Comparison of ENCODE assay signal across 21 cellular contexts in genomic region chr5:96004087-96004486, GRCh38.
"Had no signal": no experiment of that assay in that cellular context is flagged by ENCODE, and none has a peak within 500 bp of the region (broad histone marks: within the 10 kb centered on the region; RNA-seq: fewer than 3 reads in every experiment).

No MANE protein-coding gene starts in this region.

- H3K9me3 ChIP-seq: colonic mucosa, esophagus muscularis mucosa, right lobe of liver, stomach, thyroid gland, vagina had no signal

- H3K4me1 ChIP-seq: colonic mucosa, esophagus muscularis mucosa, neural progenitor cell, parathyroid adenoma, thyroid gland, vagina had no signal

- H3K9ac ChIP-seq: neural progenitor cell, parathyroid adenoma had no signal

- H3K4me2 ChIP-seq: neural progenitor cell had no signal

- H3K79me2 ChIP-seq: parathyroid adenoma had no signal

- H3K27ac ChIP-seq: colonic mucosa, esophagus muscularis mucosa, neural progenitor cell, parathyroid adenoma, right lobe of liver, stomach, thyroid gland, vagina had no signal

- H3K36me3 ChIP-seq: colonic mucosa, esophagus muscularis mucosa, neural progenitor cell, right lobe of liver, stomach, thyroid gland, vagina had no signal

- H3K27me3 ChIP-seq: colonic mucosa, esophagus muscularis mucosa, neural progenitor cell, right lobe of liver, stomach, thyroid gland, vagina had no signal

- DNase-seq: colonic mucosa; dermis blood vessel endothelial cell; effector memory CD4-positive, alpha-beta T cell; foreskin melanocyte; glutamatergic neuron; midbrain; naive thymus-derived CD4-positive, alpha-beta T cell; right lobe of liver; stimulated activated CD4-positive, alpha-beta T cell treated with anti-CD3 and anti-CD28 coated beads, Interleukin-2, amount 100 ng/mL, for 24 hours; stimulated activated CD4-positive, alpha-beta T cell treated with anti-CD3 and anti-CD28 coated beads, Interleukin-4, amount 100 ng/mL, for 24 hours; stimulated activated naive CD4-positive, alpha-beta T cell treated with Interleukin-2 at 50 U/mL for 16 hours; stomach; thyroid gland; trophoblast cell had no signal

- ATAC-seq: left lobe of liver; naive thymus-derived CD4-positive, alpha-beta T cell; right lobe of liver; stimulated activated effector memory CD8-positive, alpha-beta T cell treated with anti-CD3 and anti-CD28 coated beads, Interleukin-12 subunit alpha, Interleukin-12 subunit beta, amount 100 ng/mL, for 72 hours had no signal

- H3K4me3 ChIP-seq: colonic mucosa, esophagus muscularis mucosa, lung, neural progenitor cell, right lobe of liver, stomach, thyroid gland, vagina had no signal

- H2AFZ ChIP-seq: neural progenitor cell, parathyroid adenoma had no signal
